ENCODE assay signal across 33 cellular contexts in genomic region chr6:88967891-88968290, GRCh38.
"Had no signal": no experiment of that assay in that cellular context is flagged by ENCODE, and none has a peak within 500 bp of the region (broad histone marks: within the 10 kb centered on the region; RNA-seq: fewer than 3 reads in every experiment).

No MANE protein-coding gene starts in this region.

- H3K27me3 ChIP-seq: adrenal gland, body of pancreas, brain microvascular endothelial cell, breast epithelium had no signal

- H3K36me3 ChIP-seq: adrenal gland, brain microvascular endothelial cell, breast epithelium had no signal

- H3K4me3 ChIP-seq: adrenal gland, body of pancreas, breast epithelium had no signal

- FAIRE-seq: astrocyte, TTC549 had no signal

- H3K27ac ChIP-seq: adrenal gland, body of pancreas, brain microvascular endothelial cell, breast epithelium, VCaP had no signal

- ATAC-seq: activated CD8-positive, alpha-beta T cell treated with anti-CD3 and anti-CD28 coated beads for 36 hours; activated naive CD4-positive, alpha-beta T cell treated with anti-CD3 and anti-CD28 coated beads, Interleukin-2, amount 50 U/mL, for 72 hours; activated T-cell treated with anti-CD3 and anti-CD28 coated beads, Interleukin-2, amount 50 U/mL, for 4 hours; activated T-cell treated with anti-CD3 and anti-CD28 coated beads, Interleukin-2, amount 50 U/mL, for 72 hours; activated T-helper 17 cell treated with anti-CD3 and anti-CD28 coated beads, Interleukin-2, amount 50 U/mL, for 72 hours; body of pancreas had no signal

- DNase-seq: activated B cell treated with CpG ODN at 0.5 μM for 24 hours; activated CD4-positive, alpha-beta memory T cell treated with anti-CD3 and anti-CD28 coated beads for 36 hours; activated CD4-positive, alpha-beta T cell treated with anti-CD3 and anti-CD28 coated beads for 4 hours; activated CD4-positive, alpha-beta T cell treated with anti-CD3 and anti-CD28 coated beads, Interleukin-2, amount 10 ng/mL, durations not matched to agents 24 days and 14 days; activated CD4-positive, alpha-beta T cell treated with anti-CD3 and anti-CD28 coated beads, Interleukin-2, amount 50 U/mL, for 1 hour; activated CD4-positive, alpha-beta T cell treated with anti-CD3 and anti-CD28 coated beads, Interleukin-2, amount 50 U/mL, for 4 hours; activated CD4-positive, CD25-positive, alpha-beta regulatory T cell treated with anti-CD3 and anti-CD28 coated beads, Interleukin-2, amount 50 U/mL, for 72 hours; activated CD8-positive, alpha-beta memory T cell treated with anti-CD3 and anti-CD28 coated beads, Interleukin-2, amount 50 U/mL, for 4 hours; activated CD8-positive, alpha-beta T cell treated with anti-CD3 and anti-CD28 coated beads for 36 hours; activated effector memory CD4-positive, alpha-beta T cell treated with anti-CD3 and anti-CD28 coated beads, Interleukin-2, amount 50 U/mL, for 16 hours; activated gamma-delta T cell treated with Interleukin-2 at 50 U/mL for 16 hours; activated naive CD4-positive, alpha-beta T cell; activated naive CD4-positive, alpha-beta T cell treated with anti-CD3 and anti-CD28 coated beads for 36 hours; activated naive CD4-positive, alpha-beta T cell treated with anti-CD3 and anti-CD28 coated beads, Interleukin-2, amount 50 U/mL, for 16 hours; activated naive CD8-positive, alpha-beta T cell treated with anti-CD3 and anti-CD28 coated beads for 36 hours; activated T-cell treated with anti-CD3 and anti-CD28 coated beads for 4 hours; activated T-cell treated with anti-CD3 and anti-CD28 coated beads, Interleukin-2, amount 50 U/mL, for 1 hour; activated T-cell treated with anti-CD3 and anti-CD28 coated beads, Interleukin-2, amount 50 U/mL, for 4 hours; activated T-cell treated with anti-CD3 and anti-CD28 coated beads, Interleukin-2, amount 50 U/mL, for 72 hours; adrenal gland; amniotic stem cell; aorta; body of pancreas; brain microvascular endothelial cell; central memory CD4-positive, alpha-beta T cell; T-helper 2 cell; T-helper 9 cell had no signal
